In genomic region chr16:4378202-4378666, GRCh38 we compare ENCODE assay signal across 1 cellular context.
TF ChIP-seq lines count a peak whose summit lies in the region.

No MANE protein-coding gene starts in this region.

TF ChIP-seq in H1, 55 proteins besides CTCF, POLR2A, EP300 and RAD21:
- TF ChIP-seq RFX5 (IDR thresholded peaks at IDR 0.05; ENCODE audit: borderline replicate concordance, low read depth, low read length) = no peak
- no peak for TF ChIP-seq SAP30 (IDR thresholded peaks at IDR 0.05; ENCODE audit: insufficient read depth, insufficient replicate concordance, low read length)
- TF ChIP-seq BCL11A (IDR thresholded peaks at IDR 0.05; ENCODE audit: low read depth in 2 of 2, low read length in 2 of 2) = no peak
- TF ChIP-seq CEBPB (IDR thresholded peaks at IDR 0.05; ENCODE audit: low read depth, low read length) = no peak
- TF ChIP-seq KDM5A (IDR thresholded peaks at IDR 0.05; ENCODE audit: low read length) = no peak
- TF ChIP-seq SIX5 (IDR thresholded peaks at IDR 0.05; ENCODE audit: low read depth, low read length) = no peak
- TF ChIP-seq CBX8 (IDR thresholded peaks at IDR 0.05; ENCODE audit: borderline replicate concordance, low read depth, low read length) = no peak
- no peak for TF ChIP-seq CTBP2 (IDR thresholded peaks at IDR 0.05; ENCODE audit: borderline replicate concordance, insufficient read depth, insufficient read length, low read length)
- TF ChIP-seq TEAD4 (IDR thresholded peaks at IDR 0.05; ENCODE audit: low read depth, low read length) = no peak
- no peak for TF ChIP-seq CHD7 (IDR thresholded peaks at IDR 0.05; ENCODE audit: insufficient replicate concordance, low read length)
- TF ChIP-seq TCF12 (IDR thresholded peaks at IDR 0.05; ENCODE audit: low read depth, low read length) = no peak
- TF ChIP-seq MAFK (IDR thresholded peaks at IDR 0.05; ENCODE audit: low read depth, low read length) = no peak
- no peak for TF ChIP-seq ATF2 (IDR thresholded peaks at IDR 0.05; ENCODE audit: low read length)
- TF ChIP-seq ATF3 (IDR thresholded peaks at IDR 0.05; ENCODE audit: insufficient read depth, low read depth, low read length) = no peak
- no peak for TF ChIP-seq ASH2L (IDR thresholded peaks at IDR 0.05; ENCODE audit: low read length)
- no peak for TF ChIP-seq POLR2AphosphoS5 (IDR thresholded peaks at IDR 0.05; ENCODE audit: low read depth, low read length)
- TF ChIP-seq NRF1 (IDR thresholded peaks at IDR 0.05; ENCODE audit: low read depth, low read length) = no peak
- no peak for TF ChIP-seq KDM1A (IDR thresholded peaks at IDR 0.05; ENCODE audit: borderline replicate concordance, low read length)
- TF ChIP-seq GABPA (IDR thresholded peaks at IDR 0.05; ENCODE audit: borderline replicate concordance, insufficient read depth, low read length) = no peak
